8 cellular contexts compared by ENCODE assay signal in genomic region chr7:128863433-128863989, GRCh38. TPM values are rescaled to one million over a fixed set of nuclear protein-coding genes. Genes with fewer than 3 reads are reported as not detected.
DNase-seq lines count a peak whose midpoint lies in the region; ATAC-seq, FAIRE-seq and TF ChIP-seq lines count a peak whose summit lies in the region.

No MANE protein-coding gene starts in this region.

- H3K4me3 ChIP-seq in H1 (ENCODE audit: extremely low read depth in 1 of 4, insufficient read depth in 2 of 4, low read depth in 3 of 4, low read length in 4 of 4) (peak overlapping the region; percentile 74 to 92 (median 78)), muscle layer of colon (ENCODE audit: low read depth in 1 of 2, low read length in 2 of 2) (peak overlapping the region; percentile 92 to 97)

- peak overlapping the region; percentile 5 for H4K91ac ChIP-seq in H1 (replicated peaks; ENCODE audit: insufficient read length, low read length)

- H3K79me1 ChIP-seq in H1 (ENCODE audit: low read depth, low read length) = no peaks in the 10 kb centered on the region

- H2AK5ac ChIP-seq in H1 (ENCODE audit: low read depth, low read length) = no peak overlapping the region

- no peak for FAIRE-seq in H1 (lab: Jason Lieb, UNC)

- H3K4ac ChIP-seq in H1 (replicated peaks; ENCODE audit: insufficient read length, low read depth, low read length) = peak overlapping the region; percentile 24

- no peak for TF ChIP-seq POLR2A in H1 (IDR thresholded peaks at IDR 0.05; ENCODE audit: control extremely low read depth in 1 of 2, low read depth in 2 of 2, low read length in 2 of 2)

- no peak overlapping the region for H2BK120ac ChIP-seq in H1 (replicated peaks; ENCODE audit: low read depth, low read length)

- no peak for TF ChIP-seq EP300 in H1 (IDR thresholded peaks at IDR 0.05; ENCODE audit: borderline replicate concordance in 1 of 2, low read depth in 2 of 2, low read length in 2 of 2)

- H3K79me2 ChIP-seq in H1 (ENCODE audit: control insufficient read depth in 1 of 2, insufficient read depth in 2 of 2, low read length in 2 of 2) = no peaks in the 10 kb centered on the region

- no peak overlapping the region for H3K23ac ChIP-seq in H1 (ENCODE audit: insufficient read length)

- ATAC-seq in activated CD4-positive, alpha-beta T cell treated with anti-CD3 and anti-CD28 coated beads for 36 hours = peak; percentile 48
- ATAC-seq in HG02623 (IDR thresholded peaks at IDR 0.05; ENCODE audit: unreplicated experiment) (peak; percentile 31), activated B cell treated with CpG ODN at 0.5 μM for 24 hours (ENCODE audit: low read depth) (peak; percentile 26)

- H3K4me1 ChIP-seq in H1 (replicated peaks in 1 of 4; ENCODE audit: control insufficient read depth in 3 of 4, insufficient read depth in 4 of 4, low read length in 3 of 4) = peaks cover 0 to 19% (median 10%) of the 10 kb centered on the region in 4 experiments; a peak in 5 of 7 replicates
- H3K4me1 ChIP-seq in muscle layer of colon (ENCODE audit: insufficient read depth, low read length) = peaks cover 43% of the 10 kb centered on the region

- H3K9ac ChIP-seq in H1 (replicated peaks in 1 of 4; ENCODE audit: extremely low read depth in 1 of 4, low read depth in 3 of 4, low read length in 3 of 4) = peak overlapping the region; percentile 25 to 82 (median 62)
- peak overlapping the region; percentile 79 for H3K9ac ChIP-seq in muscle layer of colon (ENCODE audit: low read length)

- H3K23me2 ChIP-seq in H1 (ENCODE audit: low read depth, low read length) = peaks cover 7% of the 10 kb centered on the region

- H3K14ac ChIP-seq in H1 (ENCODE audit: insufficient read length) = no peak overlapping the region

- no peak overlapping the region for H3K56ac ChIP-seq in H1 (replicated peaks; ENCODE audit: insufficient read length, low read depth, low read length)

- peak overlapping the region; percentile 91 to 92 for H3K4me2 ChIP-seq in H1 (ENCODE audit: insufficient read depth in 1 of 2, low read depth in 2 of 2, low read length in 2 of 2)

- peak overlapping the region; percentile 90 for H3K27ac Mint-ChIP-seq in activated CD4-positive, alpha-beta T cell treated with anti-CD3 and anti-CD28 coated beads for 36 hours
- H3K27ac Mint-ChIP-seq in activated B cell treated with CpG ODN at 0.5 μM for 24 hours = peak overlapping the region; percentile 96

- intact Hi-C loops in activated CD4-positive, alpha-beta T cell treated with anti-CD3 and anti-CD28 coated beads for 36 hours (cut with DNase I, micrococcal nuclease) = loop anchor here (1.0 to 10.0 kb wide), 7 partner anchors 20 to 575 kb away; partner anchors contain the start of genes CALU (in 1 of the 2) and CCDC136 (in 1 of the 2)
- intact Hi-C loops in activated B cell treated with CpG ODN at 0.5 μM for 24 hours (cut with micrococcal nuclease) = loop anchor here (2.0 to 10.0 kb wide), 7 partner anchors 17 to 459 kb away; partner anchors contain the start of genes CCDC136, IMPDH1, METTL2B and TNPO3

- peak; percentile 5 to 50; a peak in 3 of 4 replicates for TF ChIP-seq RAD21 in H1 (IDR thresholded peaks at IDR 0.05 in 1 of 2, conservative IDR thresholded peaks at IDR 0.05 in 1 of 2; ENCODE audit: low read depth in 2 of 2, low read length in 2 of 2)

- H2BK12ac ChIP-seq in H1 (ENCODE audit: low read depth, low read length) = 0 out of 2 replicates have a peak overlapping the region, but pooled peaks have one; percentile 68

- H3K27ac ChIP-seq in H1 (ENCODE audit: low read depth, low read length) = no peak overlapping the region
- peak overlapping the region; percentile 75 for H3K27ac ChIP-seq in muscle layer of colon (ENCODE audit: low read depth, low read length)

- peaks cover 3 to 20% of the 10 kb centered on the region in 2 experiments for H4K20me1 ChIP-seq in H1 (replicated peaks in 1 of 2; ENCODE audit: control insufficient read depth in 1 of 2, insufficient read depth in 2 of 2, low read length in 2 of 2)

- no peaks in the 10 kb centered on the region for H3K9me3 Mint-ChIP-seq in activated CD4-positive, alpha-beta T cell treated with anti-CD3 and anti-CD28 coated beads for 36 hours (ENCODE audit: low read depth)
- no peaks in the 10 kb centered on the region for H3K9me3 Mint-ChIP-seq in activated B cell treated with CpG ODN at 0.5 μM for 24 hours

- peaks cover 0 to 9% (median 8%) of the 10 kb centered on the region in 4 experiments; a peak in 5 of 7 replicates for H3K27me3 ChIP-seq in H1 (replicated peaks in 1 of 4; ENCODE audit: control insufficient read depth in 3 of 4, extremely low read depth in 1 of 4, insufficient read depth in 3 of 4, low read length in 3 of 4)
- H3K27me3 ChIP-seq in muscle layer of colon (ENCODE audit: control insufficient read depth in 1 of 2, insufficient read depth in 2 of 2, low read length in 2 of 2) = no peaks in the 10 kb centered on the region

- H3K18ac ChIP-seq in H1 (ENCODE audit: extremely low read depth, low read length) = no peak overlapping the region

- 0 out of 2 replicates have a peak overlapping the region, but pooled peaks have one; percentile 81 for H2BK5ac ChIP-seq in H1 (ENCODE audit: low read depth, low read length)

- POLR2A ChIA-PET in activated CD4-positive, alpha-beta T cell treated with anti-CD3 and anti-CD28 coated beads for 36 hours (lab: Charles Lee) = interaction anchor here (0.7 to 0.9 kb wide), 2 partner anchors 20 to 72 kb away, joined by 3 read pairs; partner anchors contain the start of gene CCDC136
- POLR2A ChIA-PET in activated B cell treated with CpG ODN at 0.5 μM for 24 hours (lab: Charles Lee) (interaction anchor here (0.6 to 1.5 kb wide), 12 partner anchors 12 to 387 kb away, joined by 3 to 14 read pairs (median 3); partner anchors contain the start of gene METTL2B), H1 (lab: Charles Lee; ENCODE audit: partially characterized antibody) (interaction anchor here (0.8 to 2.0 kb wide), 6 partner anchors 11 to 453 kb away, joined by 3 to 15 read pairs (median 6); no protein-coding TSS in a partner anchor)

- DNase-seq in activated CD4-positive, alpha-beta T cell treated with anti-CD3 and anti-CD28 coated beads for 36 hours = peak; percentile 72
- DNase-seq in activated CD4-positive, alpha-beta T cell treated with anti-CD3 and anti-CD28 coated beads for 1 hour = no peak
- DNase-seq in NCI-H146 treated with DMSO at 0.1 percent for 48 hours (lab: John Stamatoyannopoulos, UW; ENCODE audit: unreplicated experiment) (peak; percentile 15), activated B cell treated with CpG ODN at 0.5 μM for 24 hours (peak; percentile 27), H1 (ENCODE audit: low read depth in 1 of 2, low spot score in 2 of 2) (peak in 1 of 2 experiments; percentile 65), superior temporal gyrus (ENCODE audit: extremely low spot score) (peak; percentile 17)

- TF ChIP-seq CTCF in activated B cell treated with CpG ODN at 0.5 μM for 24 hours (IDR thresholded peaks at IDR 0.05) (no peak), H1 (IDR thresholded peaks at IDR 0.05; ENCODE audit: control extremely low read depth in 1 of 3, insufficient read depth in 1 of 3, low read depth in 1 of 3, low read length in 3 of 3) (peak in 2 of 3 experiments; percentile 58 to 64; a peak in 3 of 4 replicates)

- H2BK15ac ChIP-seq in H1 (ENCODE audit: low read length) = no peak overlapping the region

- no peak overlapping the region for H2BK20ac ChIP-seq in H1 (ENCODE audit: low read length)

- peak overlapping the region; percentile 77 for H3K4me3 Mint-ChIP-seq in activated CD4-positive, alpha-beta T cell treated with anti-CD3 and anti-CD28 coated beads for 36 hours
- H3K4me3 Mint-ChIP-seq in activated B cell treated with CpG ODN at 0.5 μM for 24 hours = peak overlapping the region; percentile 97

- peaks cover 8% of the 10 kb centered on the region for H3K36me3 Mint-ChIP-seq in activated CD4-positive, alpha-beta T cell treated with anti-CD3 and anti-CD28 coated beads for 36 hours (ENCODE audit: low read depth)
- H3K36me3 Mint-ChIP-seq in activated B cell treated with CpG ODN at 0.5 μM for 24 hours (ENCODE audit: low read depth) = peaks cover 33% of the 10 kb centered on the region

- WGBS in H1 (ENCODE audit: extremely low coverage in 1 of 2, insufficient coverage in 1 of 2, insufficient read length in 1 of 2, insufficient replicate concordance in 2 of 2, low coverage in 1 of 2, low lambda C conversion rate in 2 of 2, missing lambda C conversion rate in 1 of 2), 2 experiments = 17% methylated on average over 6 of the region's 6 CpGs; no CpG with 5 or more reads in 1 of the 2 experiments

- H3K36me3 ChIP-seq in H1 (ENCODE audit: control insufficient read depth in 2 of 4, insufficient read depth in 4 of 4, low read length in 3 of 4) (no peaks in the 10 kb centered on the region), muscle layer of colon (ENCODE audit: insufficient read depth, low read length) (peaks cover 10% of the 10 kb centered on the region)

- H2AFZ ChIP-seq in H1 (ENCODE audit: low read length) = no peak overlapping the region

- H3K4me1 Mint-ChIP-seq in activated CD4-positive, alpha-beta T cell treated with anti-CD3 and anti-CD28 coated beads for 36 hours = peaks cover 13% of the 10 kb centered on the region
- H3K4me1 Mint-ChIP-seq in activated B cell treated with CpG ODN at 0.5 μM for 24 hours = peaks cover 31% of the 10 kb centered on the region

- no peak overlapping the region; the same call in 1 of the 2 replicates for H4K8ac ChIP-seq in H1 (ENCODE audit: extremely low read depth, insufficient read depth, low read length)

- H3K27me3 Mint-ChIP-seq in activated CD4-positive, alpha-beta T cell treated with anti-CD3 and anti-CD28 coated beads for 36 hours = no peaks in the 10 kb centered on the region
- H3K27me3 Mint-ChIP-seq in activated B cell treated with CpG ODN at 0.5 μM for 24 hours = no peaks in the 10 kb centered on the region

- CTCF ChIA-PET in activated CD4-positive, alpha-beta T cell treated with anti-CD3 and anti-CD28 coated beads for 36 hours (lab: Charles Lee) = interaction anchor here (0.7 to 5.3 kb wide), 14 partner anchors 10 to 387 kb away, joined by 3 to 49 read pairs (median 3); partner anchors contain the start of gene METTL2B
- CTCF ChIA-PET in activated B cell treated with CpG ODN at 0.5 μM for 24 hours (lab: Charles Lee) (interaction anchor here (1.4 to 3.0 kb wide), 3 partner anchors 20 to 228 kb away, joined by 6 to 20 read pairs (median 6); no protein-coding TSS in a partner anchor), H1 (lab: Charles Lee; ENCODE audit: partially characterized antibody) (interaction anchor here (0.8 to 10.2 kb wide), 22 partner anchors 10 to 263 kb away, joined by 3 to 189 read pairs (median 4); no protein-coding TSS in a partner anchor)

- H4K5ac ChIP-seq in H1 (ENCODE audit: insufficient read length, low read depth, low read length) = no peak overlapping the region

- H3K9me3 ChIP-seq in H1 (ENCODE audit: insufficient read depth in 2 of 2, low read depth in 1 of 2, low read length in 1 of 2) (no peaks in the 10 kb centered on the region), muscle layer of colon (ENCODE audit: low read length) (no peaks in the 10 kb centered on the region)

RNA-seq across cellular contexts. Expression of gene ATP6V1F, which starts 0.9 kb away (rescaled TPM):
- total RNA-seq in activated CD4-positive, alpha-beta T cell treated with anti-CD3 and anti-CD28 coated beads for 36 hours = 100 to 1,000 TPM; 109 to 159 TPM
- total RNA-seq in activated B cell treated with CpG ODN at 0.5 μM for 24 hours = 100.0 and 113 TPM in 2 replicates
- 104 TPM in 2 replicates for total RNA-seq in H1 (2021; fragmentation: NEBNext Ultra II Directional; extraction: Animal tissue kit (Norgen Biotek cat#: 25700))
- polyA plus RNA-seq in H1 (2011; rRNA removed) = 318 and 344 TPM in 2 replicates
- polyA plus RNA-seq in H1 (2011; cell fraction: cytosol; rRNA removed) = 227 TPM
- polyA plus RNA-seq in H1 (2011; cell fraction: nucleus; rRNA removed) = 147 TPM
- 165 to 195 TPM (median 180 TPM) in 4 replicates for polyA plus RNA-seq in H1 (2012, experiment 1 of 2)
- polyA plus RNA-seq in H1 (2012, experiment 2 of 2) = 412 TPM
- 164 TPM for polyA plus RNA-seq in H1 (2013, experiment 1 of 2)
- 168 TPM for polyA plus RNA-seq in H1 (2013, experiment 2 of 2)
- polyA minus RNA-seq in H1 (2011; rRNA and poly(A)+ RNA removed) = 36.9 and 39.0 TPM in 2 replicates
- 25.6 TPM for polyA minus RNA-seq in H1 (2011; cell fraction: cytosol; rRNA and poly(A)+ RNA removed)
- polyA minus RNA-seq in H1 (2011; cell fraction: nucleus; rRNA and poly(A)+ RNA removed) = 35.3 TPM

RNA-seq across cellular contexts. Expression of gene FLNC, which starts 33.3 kb away (rescaled TPM):
- total RNA-seq in activated CD4-positive, alpha-beta T cell treated with anti-CD3 and anti-CD28 coated beads for 36 hours = under 1 TPM; 0.09 to 0.18 TPM
- total RNA-seq in activated B cell treated with CpG ODN at 0.5 μM for 24 hours = not detected in 2 replicates
- total RNA-seq in H1 (2021; fragmentation: NEBNext Ultra II Directional; extraction: Animal tissue kit (Norgen Biotek cat#: 25700)) = 10.7 and 12.0 TPM in 2 replicates
- polyA plus RNA-seq in H1 (2011; rRNA removed) = 1.9 and 3.3 TPM in 2 replicates
- 2.3 TPM for polyA plus RNA-seq in H1 (2011; cell fraction: cytosol; rRNA removed)
- polyA plus RNA-seq in H1 (2011; cell fraction: nucleus; rRNA removed) = 9.5 TPM
- 5.2 to 7.9 TPM (median 6.6 TPM) in 4 replicates for polyA plus RNA-seq in H1 (2012, experiment 1 of 2)
- polyA plus RNA-seq in H1 (2012, experiment 2 of 2) = 5.2 TPM
- polyA plus RNA-seq in H1 (2013, experiment 1 of 2) = 8.3 TPM
- polyA plus RNA-seq in H1 (2013, experiment 2 of 2) = 7.8 TPM
- 4.5 and 5.1 TPM in 2 replicates for polyA minus RNA-seq in H1 (2011; rRNA and poly(A)+ RNA removed)
- polyA minus RNA-seq in H1 (2011; cell fraction: cytosol; rRNA and poly(A)+ RNA removed) = 7.1 TPM
- 5.7 TPM for polyA minus RNA-seq in H1 (2011; cell fraction: nucleus; rRNA and poly(A)+ RNA removed)

RNA-seq across cellular contexts. Expression of gene KCP, which starts 47.0 kb away (rescaled TPM):
- total RNA-seq in activated CD4-positive, alpha-beta T cell treated with anti-CD3 and anti-CD28 coated beads for 36 hours = not detected
- total RNA-seq in activated B cell treated with CpG ODN at 0.5 μM for 24 hours = 4.1 and 4.4 TPM in 2 replicates
- 1.8 and 2.0 TPM in 2 replicates for total RNA-seq in H1 (2021; fragmentation: NEBNext Ultra II Directional; extraction: Animal tissue kit (Norgen Biotek cat#: 25700))
- 1.3 and 2.1 TPM in 2 replicates for polyA plus RNA-seq in H1 (2011; rRNA removed)
- 1.6 TPM for polyA plus RNA-seq in H1 (2011; cell fraction: cytosol; rRNA removed)
- 8.1 TPM for polyA plus RNA-seq in H1 (2011; cell fraction: nucleus; rRNA removed)
- 1.1 to 2.3 TPM (median 1.6 TPM) in 4 replicates for polyA plus RNA-seq in H1 (2012, experiment 1 of 2)
- 0.51 TPM for polyA plus RNA-seq in H1 (2012, experiment 2 of 2)
- 1.8 TPM for polyA plus RNA-seq in H1 (2013, experiment 1 of 2)
- 1.5 TPM for polyA plus RNA-seq in H1 (2013, experiment 2 of 2)
- polyA minus RNA-seq in H1 (2011; rRNA and poly(A)+ RNA removed) = 1.1 and 1.4 TPM in 2 replicates
- polyA minus RNA-seq in H1 (2011; cell fraction: cytosol; rRNA and poly(A)+ RNA removed) = 0.59 TPM
- 4.3 TPM for polyA minus RNA-seq in H1 (2011; cell fraction: nucleus; rRNA and poly(A)+ RNA removed)
